9 cellular contexts compared by ENCODE assay signal in genomic region chr4:2534904-2535385, GRCh38. TPM values are rescaled to one million over a fixed set of nuclear protein-coding genes. Genes with fewer than 3 reads are reported as not detected.
DNase-seq lines count a peak whose midpoint lies in the region; ATAC-seq and TF ChIP-seq lines count a peak whose summit lies in the region.
"Had no signal": no experiment of that assay in that cellular context is flagged by ENCODE, and none has a peak within 500 bp of the region (broad histone marks: within the 10 kb centered on the region; RNA-seq: fewer than 3 reads in every experiment).

No MANE protein-coding gene starts in this region.

- peak overlapping the region; percentile 65 to 87 (median 84) for H3K4me3 ChIP-seq in Peyer's patch

- intact Hi-C loops in posterior vena cava (cut with DNase I): no loop called here

- TF ChIP-seq CTCF in Peyer's patch (IDR thresholded peaks at IDR 0.05) (no peak), GM13976 (IDR thresholded peaks at IDR 0.05; ENCODE audit: borderline replicate concordance, control extremely low read depth, extremely low read depth, insufficient read depth, missing control alignments) (no peak), GM20000 (IDR thresholded peaks at IDR 0.05; ENCODE audit: extremely low read depth, missing control alignments) (no peak)

- H3K27me3 ChIP-seq in Peyer's patch: no peaks in the 10 kb centered on the region

- no peaks in the 10 kb centered on the region for H3K9me3 ChIP-seq in ES-I3 (ENCODE audit: control insufficient read depth, insufficient read depth, low read length)
- no peaks in the 10 kb centered on the region for H3K9me3 ChIP-seq in Peyer's patch

- TF ChIP-seq POLR2A in Peyer's patch (IDR thresholded peaks at IDR 0.05): no peak

- H3K4me1 ChIP-seq in ES-I3 (ENCODE audit: insufficient read depth, low read length): no peaks in the 10 kb centered on the region
- H3K4me1 ChIP-seq in Peyer's patch: peaks cover 0 to 27% (median 10%) of the 10 kb centered on the region in 4 donors

- no peak for DNase-seq in Peyer's patch
- DNase-seq in epithelial cell of prostate (ENCODE audit: low read depth, low spot score): no peak
- peak; percentile 28 for DNase-seq in pons (ENCODE audit: low spot score)
- no peak for DNase-seq in GM13976 (ENCODE audit: low spot score)
- DNase-seq in GM20000 (ENCODE audit: low spot score): no peak
- DNase-seq in posterior vena cava (ENCODE audit: low spot score): no peak
- DNase-seq: NCI-H1436 treated with DMSO at 0.1 percent for 48 hours had no signal

- H3K27ac ChIP-seq in Peyer's patch: peak overlapping the region in 3 of 4 donors; percentile 87 to 99 (median 95)
- peak overlapping the region; percentile 83 for H3K27ac ChIP-seq in epithelial cell of prostate

- in situ Hi-C loops in GM13976 (cut with MboI; ENCODE audit: low sequenced_read_pairs, unreplicated experiment): no loop called here

- ATAC-seq in GM18861 (IDR thresholded peaks at IDR 0.05; ENCODE audit: unreplicated experiment): no peak

- peaks cover 4% of the 10 kb centered on the region; the same call in 1 of the 2 replicates for H3K36me3 ChIP-seq in ES-I3 (ENCODE audit: insufficient read depth, low read length)
- no peaks in the 10 kb centered on the region for H3K36me3 ChIP-seq in Peyer's patch

- H3K9ac ChIP-seq in ES-I3 (ENCODE audit: low read depth, low read length): peak overlapping the region; percentile 85

RNA-seq across cellular contexts. Expression of gene FAM193A, which starts 1.5 kb away (rescaled TPM):
- total RNA-seq in Peyer's patch: 10 to 100 TPM; 38.2 to 77.6 (median 51.2) TPM
- total RNA-seq in posterior vena cava: 10 to 100 TPM; 18.6 to 20.3 TPM
